ENCODE assay signal across 11 cellular contexts in genomic region chr7:1513657-1514095, GRCh38. TPM values are rescaled to one million over a fixed set of nuclear protein-coding genes. Genes with fewer than 3 reads are reported as not detected.
DNase-seq lines count a peak whose midpoint lies in the region; ATAC-seq and TF ChIP-seq lines count a peak whose summit lies in the region.
"Had no signal": no experiment of that assay in that cellular context is flagged by ENCODE, and none has a peak within 500 bp of the region (broad histone marks: within the 10 kb centered on the region; RNA-seq: fewer than 3 reads in every experiment).

No MANE protein-coding gene starts in this region.

- H3K4me1 ChIP-seq in esophagus muscularis mucosa (peaks cover 10 to 26% (median 14%) of the 10 kb centered on the region in 4 donors), mucosa of rectum (ENCODE audit: control insufficient read depth in 2 of 2, insufficient read depth in 2 of 2, low read length in 2 of 2) (peaks cover 2 to 6% of the 10 kb centered on the region in 2 donors), uterus (peaks cover 0 to 4% of the 10 kb centered on the region in 2 donors)

- TF ChIP-seq CTCF in esophagus muscularis mucosa (IDR thresholded peaks at IDR 0.05) (no peak), uterus (IDR thresholded peaks at IDR 0.05) (no peak)

- H3K36me3 ChIP-seq in esophagus muscularis mucosa, result no peaks in the 10 kb centered on the region
- no peaks in the 10 kb centered on the region for H3K36me3 ChIP-seq in mucosa of rectum (ENCODE audit: control insufficient read depth in 2 of 2, insufficient read depth in 2 of 2, low read length in 2 of 2)
- no peaks in the 10 kb centered on the region for H3K36me3 ChIP-seq in uterus

- H3K9me3 Mint-ChIP-seq in activated T-cell treated with anti-CD3 and anti-CD28 coated beads, Interleukin-2, amount 50 U/mL, for 24 hours, result no peaks in the 10 kb centered on the region
- H3K9me3 Mint-ChIP-seq: activated T-cell treated with anti-CD3 and anti-CD28 coated beads, Interleukin-2, amount 50 U/mL, for 72 hours; natural killer cell had no signal

- H3K4me3 ChIP-seq in esophagus muscularis mucosa (peak overlapping the region in 3 of 4 donors; percentile 15 to 35 (median 20)), mucosa of rectum (ENCODE audit: low read length in 2 of 2) (no peak overlapping the region), uterus (no peak overlapping the region)

- H3K9me3 ChIP-seq in esophagus muscularis mucosa, result no peaks in the 10 kb centered on the region
- no peaks in the 10 kb centered on the region for H3K9me3 ChIP-seq in mucosa of rectum (ENCODE audit: control insufficient read depth in 2 of 2, low read length in 2 of 2)
- H3K9me3 ChIP-seq in uterus, result no peaks in the 10 kb centered on the region

- ATAC-seq in GM18505 (IDR thresholded peaks at IDR 0.05; ENCODE audit: unreplicated experiment), result no peak

- H3K27me3 ChIP-seq in esophagus muscularis mucosa (peaks cover 0 to 40% (median 0%) of the 10 kb centered on the region in 4 donors), mucosa of rectum (ENCODE audit: control insufficient read depth in 2 of 2, insufficient read depth in 2 of 2, low read length in 2 of 2) (peaks cover 0 to 3% of the 10 kb centered on the region in 2 donors), uterus (no peaks in the 10 kb centered on the region)

- no peak overlapping the region for H3K9ac ChIP-seq in mucosa of rectum (ENCODE audit: low read depth in 1 of 2, low read length in 2 of 2)

- H3K27ac ChIP-seq in esophagus muscularis mucosa (replicated peaks in 1 of 4) (peak overlapping the region; percentile 72 to 77 (median 76)), mucosa of rectum (ENCODE audit: low read depth in 2 of 2, low read length in 2 of 2) (peak overlapping the region; percentile 38 to 62), uterus (peak overlapping the region; percentile 69 to 93)

- no peak for DNase-seq in activated T-cell treated with anti-CD3 and anti-CD28 coated beads, Interleukin-2, amount 50 U/mL, for 24 hours
- DNase-seq in activated T-cell treated with anti-CD3 and anti-CD28 coated beads, Interleukin-2, amount 50 U/mL, for 48 hours, result no peak
- DNase-seq in esophagus muscularis mucosa (ENCODE audit: extremely low spot score) (no peak), uterus (peak; percentile 41 to 47), NCI-H1694 treated with DMSO at 0.1 percent for 48 hours (lab: John Stamatoyannopoulos, UW) (no peak), NCI-H1092 (lab: John Stamatoyannopoulos, UW) (no peak)
- DNase-seq: natural killer cell, NCI-H2081 had no signal

- TF ChIP-seq POLR2A in esophagus muscularis mucosa (IDR thresholded peaks at IDR 0.05; ENCODE audit: low read depth), result no peak
- TF ChIP-seq POLR2A in uterus (IDR thresholded peaks at IDR 0.05), result no peak
- no peak for TF ChIP-seq POLR2A in GM18505 (IDR thresholded peaks at IDR 0.05; ENCODE audit: borderline replicate concordance, extremely low read depth, insufficient read depth, insufficient read length)

- H3K27ac Mint-ChIP-seq in activated T-cell treated with anti-CD3 and anti-CD28 coated beads, Interleukin-2, amount 50 U/mL, for 24 hours, result peak overlapping the region; percentile 84
- H3K27ac Mint-ChIP-seq: activated T-cell treated with anti-CD3 and anti-CD28 coated beads, Interleukin-2, amount 50 U/mL, for 72 hours; natural killer cell had no signal

- peaks cover 26% of the 10 kb centered on the region for H3K4me1 Mint-ChIP-seq in activated T-cell treated with anti-CD3 and anti-CD28 coated beads, Interleukin-2, amount 50 U/mL, for 24 hours (ENCODE audit: low read depth)
- H3K4me1 Mint-ChIP-seq: natural killer cell had no signal

- no peaks in the 10 kb centered on the region for H3K27me3 Mint-ChIP-seq in activated T-cell treated with anti-CD3 and anti-CD28 coated beads, Interleukin-2, amount 50 U/mL, for 24 hours

- H3K36me3 Mint-ChIP-seq in activated T-cell treated with anti-CD3 and anti-CD28 coated beads, Interleukin-2, amount 50 U/mL, for 24 hours (ENCODE audit: low read depth), result no peaks in the 10 kb centered on the region
- H3K36me3 Mint-ChIP-seq: natural killer cell had no signal

- TF ChIP-seq EP300 in esophagus muscularis mucosa (IDR thresholded peaks at IDR 0.05), result no peak

- no peak overlapping the region for H3K4me3 Mint-ChIP-seq in activated T-cell treated with anti-CD3 and anti-CD28 coated beads, Interleukin-2, amount 50 U/mL, for 24 hours
- H3K4me3 Mint-ChIP-seq: natural killer cell had no signal

- intact Hi-C loops in esophagus muscularis mucosa (cut with DNase I) (no loop called here), uterus (cut with DNase I; ENCODE audit: low total_unique reads) (no loop called here)

- 25% methylated on average over 19 of the region's 20 CpGs for WGBS in esophagus muscularis mucosa

RNA-seq across cellular contexts. Expression of gene INTS1, which starts 9.5 kb away (rescaled TPM):
- 10 to 100 TPM; 33.1 to 80.3 (median 48.0) TPM for total RNA-seq in esophagus muscularis mucosa
- total RNA-seq in uterus, result 10 to 100 TPM in 3 of 4 donors, 1 to 10 TPM in 1; 8.2 to 68.9 (median 30.3) TPM

RNA-seq across cellular contexts. Expression of gene MAFK, which starts 16.8 kb away (rescaled TPM):
- 100 to 1,000 TPM in 1 of 4 donors, 10 to 100 TPM in 3; 61.5 to 104 (median 83.0) TPM for total RNA-seq in esophagus muscularis mucosa
- total RNA-seq in uterus, result 10 to 100 TPM; 10.8 to 40.9 (median 26.0) TPM

RNA-seq across cellular contexts. Expression of gene TMEM184A, which starts 42.3 kb away (rescaled TPM):
- total RNA-seq in esophagus muscularis mucosa (under 1 TPM in 2 of 4 donors, not detected in 2; 0.23 to 0.42 TPM), uterus (1 to 10 TPM in 1 of 4 donors, under 1 TPM in 2, not detected in 1; 0.29 to 2.8 (median 0.64) TPM)

RNA-seq across cellular contexts. Expression of gene MICALL2, which starts 54.4 kb away (rescaled TPM):
- 10 to 100 TPM in 3 of 4 donors, 1 to 10 TPM in 1; 9.1 to 18.3 (median 14.6) TPM for total RNA-seq in esophagus muscularis mucosa
- total RNA-seq in uterus, result 10 to 100 TPM in 2 of 4 donors, 1 to 10 TPM in 2; 1.8 to 19.7 (median 12.6) TPM

RNA-seq across cellular contexts. Expression of gene PSMG3, which starts 56.2 kb away (rescaled TPM):
- total RNA-seq in esophagus muscularis mucosa (10 to 100 TPM; 26.8 to 33.2 (median 29.3) TPM), uterus (100 to 1,000 TPM in 1 of 4 donors, 10 to 100 TPM in 3; 16.4 to 143 (median 25.7) TPM)

Comparison
In these comparisons a context has a peak if more than half of its experiments do, and no peak if none do; other contexts are left out.
1. DNase-seq: peak in uterus (2 of 2); none in activated T-cell treated with anti-CD3 and anti-CD28 coated beads, Interleukin-2, amount 50 U/mL, for 24 hours (single experiment), activated T-cell treated with anti-CD3 and anti-CD28 coated beads, Interleukin-2, amount 50 U/mL, for 48 hours (0 of 2), esophagus muscularis mucosa (single experiment), NCI-H1694 treated with DMSO at 0.1 percent for 48 hours (single experiment) and NCI-H1092 (single experiment).
2. H3K4me3 ChIP-seq: peak in esophagus muscularis mucosa (3 of 4); none in mucosa of rectum (0 of 2) and uterus (0 of 2).
3. Peak in every context shown above with its lines, with median percentiles within 50 percentile points of each other: H3K27ac ChIP-seq.